Comparison of ENCODE assay signal across 12 cellular contexts in genomic region chr1:235984041-235984820, GRCh38.
DNase-seq lines count a peak whose midpoint lies in the region; ATAC-seq and TF ChIP-seq lines count a peak whose summit lies in the region.
"Had no signal": no experiment of that assay in that cellular context is flagged by ENCODE, and none has a peak within 500 bp of the region (broad histone marks: within the 10 kb centered on the region; RNA-seq: fewer than 3 reads in every experiment).

No MANE protein-coding gene starts in this region.

- peaks cover 66% of the 10 kb centered on the region for H3K4me1 Mint-ChIP-seq in HFFc6 (ENCODE audit: low read depth)
- H3K4me1 Mint-ChIP-seq: central memory CD8-positive, alpha-beta T cell had no signal

- DNase-seq in HFFc6 (peak; percentile 86), cardiac fibroblast (ENCODE audit: low read depth in 2 of 2) (peak; percentile 91 to 95), kidney glomerular epithelial cell (lab: John Stamatoyannopoulos, UW) (peak; percentile 31), cerebellar cortex (ENCODE audit: low spot score) (no peak), T-helper 1 cell (no peak), epidermal melanocyte (ENCODE audit: insufficient read length, low spot score) (no peak)
- DNase-seq: NCI-H2171; SIG-M5; stimulated activated CD4-positive, alpha-beta T cell treated with anti-CD3 and anti-CD28 coated beads, Interleukin-1b, Interleukin-23, amount 100 ng/mL, for 48 hours had no signal

- H3K4me3 Mint-ChIP-seq in HFFc6: peak overlapping the region; percentile 79
- H3K4me3 Mint-ChIP-seq: central memory CD8-positive, alpha-beta T cell had no signal

- H3K4me1 ChIP-seq in stomach smooth muscle (ENCODE audit: control insufficient read depth, insufficient read depth, low read length): peaks cover 3% of the 10 kb centered on the region

- H3K9ac ChIP-seq in stomach smooth muscle (ENCODE audit: low read length in 2 of 2): no peak overlapping the region

- peak overlapping the region; percentile 96 for H3K27ac Mint-ChIP-seq in HFFc6

- H3K9me3 Mint-ChIP-seq in HFFc6: peaks cover 8% of the 10 kb centered on the region; the same call in 1 of the 2 replicates
- H3K9me3 Mint-ChIP-seq: central memory CD8-positive, alpha-beta T cell had no signal

- H3K36me3 ChIP-seq in stomach smooth muscle (ENCODE audit: control insufficient read depth in 2 of 2, insufficient read depth in 2 of 2, low read length in 2 of 2): peaks cover 63 to 64% of the 10 kb centered on the region in 2 donors

- peaks cover 60% of the 10 kb centered on the region for H3K36me3 Mint-ChIP-seq in HFFc6 (ENCODE audit: low read depth)

- H3K27ac ChIP-seq in stomach smooth muscle (ENCODE audit: low read length): peak overlapping the region; percentile 69

- no peaks in the 10 kb centered on the region for H3K27me3 ChIP-seq in stomach smooth muscle (ENCODE audit: control insufficient read depth in 1 of 2, insufficient read depth in 2 of 2, low read length in 2 of 2)

- no peak for TF ChIP-seq CTCF in HFFc6 (IDR thresholded peaks at IDR 0.05)
- TF ChIP-seq CTCF in cardiac fibroblast (IDR thresholded peaks at IDR 0.05; ENCODE audit: low read depth, low read length): no peak

- no peaks in the 10 kb centered on the region; the same call in 1 of the 2 replicates for H3K27me3 Mint-ChIP-seq in HFFc6 (ENCODE audit: insufficient read depth)
- H3K27me3 Mint-ChIP-seq: central memory CD8-positive, alpha-beta T cell had no signal

- H3K4me3 ChIP-seq in cardiac fibroblast (replicated peaks in 1 of 2; ENCODE audit: low read depth in 2 of 2, low read length in 2 of 2) (peak overlapping the region in 1 of 2 donors; percentile 9), stomach smooth muscle (ENCODE audit: low read length in 2 of 2) (no peak overlapping the region)

- ATAC-seq in GM21526 (IDR thresholded peaks at IDR 0.05; ENCODE audit: low FRiP score, unreplicated experiment): no peak

- H3K9me3 ChIP-seq in stomach smooth muscle (ENCODE audit: control insufficient read depth in 2 of 2, low read length in 2 of 2): no peaks in the 10 kb centered on the region

Comparison
In these comparisons a context has a peak if more than half of its experiments do, and no peak if none do; other contexts are left out.
1. DNase-seq: peak in HFFc6 (single experiment), cardiac fibroblast (2 of 2) and kidney glomerular epithelial cell (single experiment); none in cerebellar cortex (single experiment), T-helper 1 cell (0 of 5) and epidermal melanocyte (single experiment).